ENCODE assay signal across 1 cellular context in the genomic region with DNA sequence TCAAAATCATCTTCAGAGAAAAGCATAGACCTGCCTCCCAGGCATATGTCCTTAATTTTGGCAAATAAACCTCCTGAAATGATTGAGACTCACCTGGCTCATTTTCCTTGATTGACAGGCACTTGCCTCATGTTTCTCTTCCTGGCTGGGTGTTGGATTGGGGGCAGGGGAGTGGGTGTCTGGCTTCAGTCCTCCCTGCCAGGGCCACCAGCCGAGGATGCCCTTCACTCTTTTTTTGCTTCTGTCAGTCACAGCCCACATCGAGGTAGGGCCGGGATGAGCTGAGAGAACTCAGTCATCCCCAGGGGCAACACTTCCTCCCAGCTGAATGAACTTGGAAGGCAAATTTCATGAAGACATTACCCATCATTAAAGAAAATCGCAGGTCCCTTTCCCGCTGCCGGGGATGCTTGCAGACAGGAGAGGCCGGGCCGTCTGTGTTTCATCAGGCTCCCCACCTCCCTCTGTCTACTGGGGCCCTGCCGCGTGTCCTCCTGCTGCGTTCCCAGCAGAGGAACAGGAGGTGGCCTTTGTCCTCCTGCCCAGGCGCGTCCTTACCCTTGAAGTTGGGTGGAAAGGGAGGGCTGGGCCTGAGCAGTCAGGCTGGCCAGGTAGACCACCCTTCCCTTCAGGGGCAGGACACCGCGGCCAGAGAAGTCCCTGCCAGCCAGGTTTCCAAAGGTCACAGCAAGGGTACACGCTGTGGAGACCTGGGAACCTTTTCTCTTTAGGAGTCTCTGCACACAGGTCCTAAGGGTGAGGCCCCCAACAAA.
TF ChIP-seq lines count a peak whose summit lies in the region.

No MANE protein-coding gene starts in this region.

TF ChIP-seq in HepG2, 621 proteins besides CTCF, POLR2A, EP300 and RAD21 (continued from another document and continues in another):
- TF ChIP-seq, protein P1, sequence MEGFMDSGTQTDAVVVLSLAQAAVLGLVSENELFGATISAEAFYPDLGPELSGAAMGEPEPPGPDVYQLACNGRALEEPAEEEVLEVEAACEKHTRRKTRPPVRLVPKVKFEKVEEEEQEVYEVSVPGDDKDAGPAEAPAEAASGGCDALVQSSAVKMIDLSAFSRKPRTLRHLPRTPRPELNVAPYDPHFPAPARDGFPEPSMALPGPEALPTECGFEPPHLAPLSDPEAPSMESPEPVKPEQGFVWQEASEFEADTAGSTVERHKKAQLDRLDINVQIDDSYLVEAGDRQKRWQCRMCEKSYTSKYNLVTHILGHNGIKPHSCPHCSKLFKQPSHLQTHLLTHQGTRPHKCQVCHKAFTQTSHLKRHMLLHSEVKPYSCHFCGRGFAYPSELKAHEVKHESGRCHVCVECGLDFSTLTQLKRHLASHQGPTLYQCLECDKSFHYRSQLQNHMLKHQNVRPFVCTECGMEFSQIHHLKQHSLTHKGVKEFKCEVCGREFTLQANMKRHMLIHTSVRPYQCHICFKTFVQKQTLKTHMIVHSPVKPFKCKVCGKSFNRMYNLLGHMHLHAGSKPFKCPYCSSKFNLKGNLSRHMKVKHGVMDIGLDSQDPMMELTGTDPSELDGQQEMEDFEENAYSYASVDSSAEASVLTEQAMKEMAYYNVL (CRISPR knock-in tag; IDR thresholded peaks at IDR 0.05; ENCODE audit: borderline replicate concordance) = peak; percentile 75; the same call in 1 of the 2 replicates
- TF ChIP-seq, protein P2, sequence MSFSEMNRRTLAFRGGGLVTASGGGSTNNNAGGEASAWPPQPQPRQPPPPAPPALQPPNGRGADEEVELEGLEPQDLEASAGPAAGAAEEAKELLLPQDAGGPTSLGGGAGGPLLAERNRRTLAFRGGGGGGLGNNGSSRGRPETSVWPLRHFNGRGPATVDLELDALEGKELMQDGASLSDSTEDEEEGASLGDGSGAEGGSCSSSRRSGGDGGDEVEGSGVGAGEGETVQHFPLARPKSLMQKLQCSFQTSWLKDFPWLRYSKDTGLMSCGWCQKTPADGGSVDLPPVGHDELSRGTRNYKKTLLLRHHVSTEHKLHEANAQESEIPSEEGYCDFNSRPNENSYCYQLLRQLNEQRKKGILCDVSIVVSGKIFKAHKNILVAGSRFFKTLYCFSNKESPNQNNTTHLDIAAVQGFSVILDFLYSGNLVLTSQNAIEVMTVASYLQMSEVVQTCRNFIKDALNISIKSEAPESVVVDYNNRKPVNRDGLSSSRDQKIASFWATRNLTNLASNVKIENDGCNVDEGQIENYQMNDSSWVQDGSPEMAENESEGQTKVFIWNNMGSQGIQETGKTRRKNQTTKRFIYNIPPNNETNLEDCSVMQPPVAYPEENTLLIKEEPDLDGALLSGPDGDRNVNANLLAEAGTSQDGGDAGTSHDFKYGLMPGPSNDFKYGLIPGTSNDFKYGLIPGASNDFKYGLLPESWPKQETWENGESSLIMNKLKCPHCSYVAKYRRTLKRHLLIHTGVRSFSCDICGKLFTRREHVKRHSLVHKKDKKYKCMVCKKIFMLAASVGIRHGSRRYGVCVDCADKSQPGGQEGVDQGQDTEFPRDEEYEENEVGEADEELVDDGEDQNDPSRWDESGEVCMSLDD (CRISPR knock-in tag; IDR thresholded peaks at IDR 0.05; ENCODE audit: borderline replicate concordance) = no peak
- TF ChIP-seq ZNF652 (CRISPR knock-in tag; IDR thresholded peaks at IDR 0.05; ENCODE audit: borderline replicate concordance, low read depth) = no peak
- no peak for TF ChIP-seq CENPX (CRISPR knock-in tag; IDR thresholded peaks at IDR 0.05)
- TF ChIP-seq SOX6 (IDR thresholded peaks at IDR 0.05) = no peak
- TF ChIP-seq SOX6 (CRISPR knock-in tag; IDR thresholded peaks at IDR 0.05) = peak; percentile 78
- TF ChIP-seq ZBTB8A (CRISPR knock-in tag; IDR thresholded peaks at IDR 0.05; ENCODE audit: borderline replicate concordance, low read depth) = no peak
- peak; percentile 64; the same call in 1 of the 2 replicates for TF ChIP-seq ZNF543 (CRISPR knock-in tag; IDR thresholded peaks at IDR 0.05)
- TF ChIP-seq, protein P3, sequence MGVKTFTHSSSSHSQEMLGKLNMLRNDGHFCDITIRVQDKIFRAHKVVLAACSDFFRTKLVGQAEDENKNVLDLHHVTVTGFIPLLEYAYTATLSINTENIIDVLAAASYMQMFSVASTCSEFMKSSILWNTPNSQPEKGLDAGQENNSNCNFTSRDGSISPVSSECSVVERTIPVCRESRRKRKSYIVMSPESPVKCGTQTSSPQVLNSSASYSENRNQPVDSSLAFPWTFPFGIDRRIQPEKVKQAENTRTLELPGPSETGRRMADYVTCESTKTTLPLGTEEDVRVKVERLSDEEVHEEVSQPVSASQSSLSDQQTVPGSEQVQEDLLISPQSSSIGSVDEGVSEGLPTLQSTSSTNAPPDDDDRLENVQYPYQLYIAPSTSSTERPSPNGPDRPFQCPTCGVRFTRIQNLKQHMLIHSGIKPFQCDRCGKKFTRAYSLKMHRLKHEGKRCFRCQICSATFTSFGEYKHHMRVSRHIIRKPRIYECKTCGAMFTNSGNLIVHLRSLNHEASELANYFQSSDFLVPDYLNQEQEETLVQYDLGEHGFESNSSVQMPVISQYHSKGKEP (CRISPR knock-in tag; IDR thresholded peaks at IDR 0.05) = no peak
- no peak for TF ChIP-seq ZNF749 (CRISPR knock-in tag; IDR thresholded peaks at IDR 0.05; ENCODE audit: borderline replicate concordance)
- TF ChIP-seq FOXA3 (CRISPR knock-in tag; IDR thresholded peaks at IDR 0.05) = peak; percentile 53
- TF ChIP-seq, protein P4, sequence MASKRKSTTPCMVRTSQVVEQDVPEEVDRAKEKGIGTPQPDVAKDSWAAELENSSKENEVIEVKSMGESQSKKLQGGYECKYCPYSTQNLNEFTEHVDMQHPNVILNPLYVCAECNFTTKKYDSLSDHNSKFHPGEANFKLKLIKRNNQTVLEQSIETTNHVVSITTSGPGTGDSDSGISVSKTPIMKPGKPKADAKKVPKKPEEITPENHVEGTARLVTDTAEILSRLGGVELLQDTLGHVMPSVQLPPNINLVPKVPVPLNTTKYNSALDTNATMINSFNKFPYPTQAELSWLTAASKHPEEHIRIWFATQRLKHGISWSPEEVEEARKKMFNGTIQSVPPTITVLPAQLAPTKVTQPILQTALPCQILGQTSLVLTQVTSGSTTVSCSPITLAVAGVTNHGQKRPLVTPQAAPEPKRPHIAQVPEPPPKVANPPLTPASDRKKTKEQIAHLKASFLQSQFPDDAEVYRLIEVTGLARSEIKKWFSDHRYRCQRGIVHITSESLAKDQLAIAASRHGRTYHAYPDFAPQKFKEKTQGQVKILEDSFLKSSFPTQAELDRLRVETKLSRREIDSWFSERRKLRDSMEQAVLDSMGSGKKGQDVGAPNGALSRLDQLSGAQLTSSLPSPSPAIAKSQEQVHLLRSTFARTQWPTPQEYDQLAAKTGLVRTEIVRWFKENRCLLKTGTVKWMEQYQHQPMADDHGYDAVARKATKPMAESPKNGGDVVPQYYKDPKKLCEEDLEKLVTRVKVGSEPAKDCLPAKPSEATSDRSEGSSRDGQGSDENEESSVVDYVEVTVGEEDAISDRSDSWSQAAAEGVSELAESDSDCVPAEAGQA (IDR thresholded peaks at IDR 0.05; ENCODE audit: low read depth) = no peak
- TF ChIP-seq, protein P4 (CRISPR knock-in tag; IDR thresholded peaks at IDR 0.05; ENCODE audit: borderline replicate concordance) = 0 out of 2 replicates have a peak, but pooled peaks have one; percentile 74
- TF ChIP-seq SRSF4 (IDR thresholded peaks at IDR 0.05; ENCODE audit: low read depth, low read length, poor library complexity, severe bottlenecking) = no peak
- TF ChIP-seq MAFG (CRISPR knock-in tag; IDR thresholded peaks at IDR 0.05) = no peak
- no peak for TF ChIP-seq SIX1 (CRISPR knock-in tag; IDR thresholded peaks at IDR 0.05; ENCODE audit: borderline replicate concordance)
- no peak for TF ChIP-seq NONO (IDR thresholded peaks at IDR 0.05)
- TF ChIP-seq NONO (CRISPR knock-in tag; conservative IDR thresholded peaks at IDR 0.05) = no peak
- no peak for TF ChIP-seq GTF3A (CRISPR knock-in tag; conservative IDR thresholded peaks at IDR 0.05)
- TF ChIP-seq ZNF547 (CRISPR knock-in tag; IDR thresholded peaks at IDR 0.05) = no peak
- TF ChIP-seq NFYB (CRISPR knock-in tag; IDR thresholded peaks at IDR 0.05) = no peak
- TF ChIP-seq ZNF446 (CRISPR knock-in tag; IDR thresholded peaks at IDR 0.05) = no peak
- peak; percentile 65 for TF ChIP-seq FOSL2 (CRISPR knock-in tag; IDR thresholded peaks at IDR 0.05)
- TF ChIP-seq ZNF619 (CRISPR knock-in tag; IDR thresholded peaks at IDR 0.05) = peak; percentile 45; the same call in 1 of the 2 replicates
- TF ChIP-seq, protein P5, sequence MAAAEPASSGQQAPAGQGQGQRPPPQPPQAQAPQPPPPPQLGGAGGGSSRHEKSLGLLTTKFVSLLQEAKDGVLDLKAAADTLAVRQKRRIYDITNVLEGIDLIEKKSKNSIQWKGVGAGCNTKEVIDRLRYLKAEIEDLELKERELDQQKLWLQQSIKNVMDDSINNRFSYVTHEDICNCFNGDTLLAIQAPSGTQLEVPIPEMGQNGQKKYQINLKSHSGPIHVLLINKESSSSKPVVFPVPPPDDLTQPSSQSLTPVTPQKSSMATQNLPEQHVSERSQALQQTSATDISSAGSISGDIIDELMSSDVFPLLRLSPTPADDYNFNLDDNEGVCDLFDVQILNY (CRISPR knock-in tag; conservative IDR thresholded peaks at IDR 0.05) = no peak
- TF ChIP-seq, protein P6, sequence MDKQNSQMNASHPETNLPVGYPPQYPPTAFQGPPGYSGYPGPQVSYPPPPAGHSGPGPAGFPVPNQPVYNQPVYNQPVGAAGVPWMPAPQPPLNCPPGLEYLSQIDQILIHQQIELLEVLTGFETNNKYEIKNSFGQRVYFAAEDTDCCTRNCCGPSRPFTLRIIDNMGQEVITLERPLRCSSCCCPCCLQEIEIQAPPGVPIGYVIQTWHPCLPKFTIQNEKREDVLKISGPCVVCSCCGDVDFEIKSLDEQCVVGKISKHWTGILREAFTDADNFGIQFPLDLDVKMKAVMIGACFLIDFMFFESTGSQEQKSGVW (CRISPR knock-in tag; IDR thresholded peaks at IDR 0.05; ENCODE audit: borderline replicate concordance) = no peak
- TF ChIP-seq SSRP1 (CRISPR knock-in tag; IDR thresholded peaks at IDR 0.05) = no peak; the same call in 1 of the 2 replicates
- peak; percentile 91 for TF ChIP-seq MTA1 (CRISPR knock-in tag; IDR thresholded peaks at IDR 0.05; ENCODE audit: borderline replicate concordance)
- TF ChIP-seq TBL1XR1 (IDR thresholded peaks at IDR 0.05; ENCODE audit: borderline replicate concordance, low read length, partially characterized antibody) = no peak
- TF ChIP-seq, protein P7, sequence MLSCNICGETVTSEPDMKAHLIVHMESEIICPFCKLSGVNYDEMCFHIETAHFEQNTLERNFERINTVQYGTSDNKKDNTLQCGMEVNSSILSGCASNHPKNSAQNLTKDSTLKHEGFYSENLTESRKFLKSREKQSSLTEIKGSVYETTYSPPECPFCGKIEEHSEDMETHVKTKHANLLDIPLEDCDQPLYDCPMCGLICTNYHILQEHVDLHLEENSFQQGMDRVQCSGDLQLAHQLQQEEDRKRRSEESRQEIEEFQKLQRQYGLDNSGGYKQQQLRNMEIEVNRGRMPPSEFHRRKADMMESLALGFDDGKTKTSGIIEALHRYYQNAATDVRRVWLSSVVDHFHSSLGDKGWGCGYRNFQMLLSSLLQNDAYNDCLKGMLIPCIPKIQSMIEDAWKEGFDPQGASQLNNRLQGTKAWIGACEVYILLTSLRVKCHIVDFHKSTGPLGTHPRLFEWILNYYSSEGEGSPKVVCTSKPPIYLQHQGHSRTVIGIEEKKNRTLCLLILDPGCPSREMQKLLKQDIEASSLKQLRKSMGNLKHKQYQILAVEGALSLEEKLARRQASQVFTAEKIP (CRISPR knock-in tag; IDR thresholded peaks at IDR 0.05; ENCODE audit: borderline replicate concordance) = no peak
- TF ChIP-seq, protein P8, sequence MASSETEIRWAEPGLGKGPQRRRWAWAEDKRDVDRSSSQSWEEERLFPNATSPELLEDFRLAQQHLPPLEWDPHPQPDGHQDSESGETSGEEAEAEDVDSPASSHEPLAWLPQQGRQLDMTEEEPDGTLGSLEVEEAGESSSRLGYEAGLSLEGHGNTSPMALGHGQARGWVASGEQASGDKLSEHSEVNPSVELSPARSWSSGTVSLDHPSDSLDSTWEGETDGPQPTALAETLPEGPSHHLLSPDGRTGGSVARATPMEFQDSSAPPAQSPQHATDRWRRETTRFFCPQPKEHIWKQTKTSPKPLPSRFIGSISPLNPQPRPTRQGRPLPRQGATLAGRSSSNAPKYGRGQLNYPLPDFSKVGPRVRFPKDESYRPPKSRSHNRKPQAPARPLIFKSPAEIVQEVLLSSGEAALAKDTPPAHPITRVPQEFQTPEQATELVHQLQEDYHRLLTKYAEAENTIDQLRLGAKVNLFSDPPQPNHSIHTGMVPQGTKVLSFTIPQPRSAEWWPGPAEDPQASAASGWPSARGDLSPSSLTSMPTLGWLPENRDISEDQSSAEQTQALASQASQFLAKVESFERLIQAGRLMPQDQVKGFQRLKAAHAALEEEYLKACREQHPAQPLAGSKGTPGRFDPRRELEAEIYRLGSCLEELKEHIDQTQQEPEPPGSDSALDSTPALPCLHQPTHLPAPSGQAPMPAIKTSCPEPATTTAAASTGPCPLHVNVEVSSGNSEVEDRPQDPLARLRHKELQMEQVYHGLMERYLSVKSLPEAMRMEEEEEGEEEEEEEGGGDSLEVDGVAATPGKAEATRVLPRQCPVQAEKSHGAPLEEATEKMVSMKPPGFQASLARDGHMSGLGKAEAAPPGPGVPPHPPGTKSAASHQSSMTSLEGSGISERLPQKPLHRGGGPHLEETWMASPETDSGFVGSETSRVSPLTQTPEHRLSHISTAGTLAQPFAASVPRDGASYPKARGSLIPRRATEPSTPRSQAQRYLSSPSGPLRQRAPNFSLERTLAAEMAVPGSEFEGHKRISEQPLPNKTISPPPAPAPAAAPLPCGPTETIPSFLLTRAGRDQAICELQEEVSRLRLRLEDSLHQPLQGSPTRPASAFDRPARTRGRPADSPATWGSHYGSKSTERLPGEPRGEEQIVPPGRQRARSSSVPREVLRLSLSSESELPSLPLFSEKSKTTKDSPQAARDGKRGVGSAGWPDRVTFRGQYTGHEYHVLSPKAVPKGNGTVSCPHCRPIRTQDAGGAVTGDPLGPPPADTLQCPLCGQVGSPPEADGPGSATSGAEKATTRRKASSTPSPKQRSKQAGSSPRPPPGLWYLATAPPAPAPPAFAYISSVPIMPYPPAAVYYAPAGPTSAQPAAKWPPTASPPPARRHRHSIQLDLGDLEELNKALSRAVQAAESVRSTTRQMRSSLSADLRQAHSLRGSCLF (CRISPR knock-in tag; IDR thresholded peaks at IDR 0.05; ENCODE audit: borderline replicate concordance) = no peak
- no peak for TF ChIP-seq ZNF224 (CRISPR knock-in tag; IDR thresholded peaks at IDR 0.05)
- TF ChIP-seq ZNF777 (CRISPR knock-in tag; IDR thresholded peaks at IDR 0.05) = peak; percentile 82
- no peak for TF ChIP-seq ATAD3A (CRISPR knock-in tag; IDR thresholded peaks at IDR 0.05)
